1 cellular context compared by ENCODE assay signal in genomic region chr9:128081052-128081451, GRCh38.
TF ChIP-seq lines count a peak whose summit lies in the region.

No MANE protein-coding gene starts in this region.

TF ChIP-seq in HCT116, 20 proteins besides CTCF, POLR2A, EP300 and RAD21:
- TF ChIP-seq REST (IDR thresholded peaks at IDR 0.05; ENCODE audit: low read depth) (no peak), SIN3A (IDR thresholded peaks at IDR 0.05; ENCODE audit: low read depth) (no peak)
